ENCODE assay signal across 21 cellular contexts in the genomic region with DNA sequence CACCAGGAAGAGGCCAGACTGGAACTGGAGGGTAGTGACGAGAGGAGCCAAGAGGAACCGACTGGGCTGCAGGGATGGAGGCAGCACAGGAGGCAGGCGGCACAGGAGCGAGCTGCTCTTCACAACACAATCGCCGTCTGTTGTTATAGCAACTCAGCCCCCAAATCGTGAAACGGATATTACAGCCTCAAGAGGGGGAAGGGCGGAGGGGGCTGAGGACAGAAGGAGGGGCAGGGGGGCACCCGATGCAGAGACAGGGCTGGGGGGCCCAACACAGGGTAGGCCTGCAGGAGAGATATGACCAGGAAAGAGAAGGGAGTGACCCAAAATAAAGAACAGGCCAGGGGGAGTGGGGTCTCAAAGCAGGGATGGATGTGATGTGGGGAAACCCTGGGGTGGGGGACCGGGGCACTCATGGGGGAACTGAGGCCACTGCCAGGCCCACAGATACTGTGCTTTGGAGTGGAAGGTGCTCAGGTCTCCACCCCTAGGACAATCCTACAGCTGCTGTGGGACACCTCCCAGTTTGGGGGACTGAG. TPM values are rescaled to one million over a fixed set of nuclear protein-coding genes. Genes with fewer than 3 reads are reported as not detected.
DNase-seq lines count a peak whose midpoint lies in the region; ATAC-seq, FAIRE-seq and TF ChIP-seq lines count a peak whose summit lies in the region.
"Had no signal": no experiment of that assay in that cellular context is flagged by ENCODE, and none has a peak within 500 bp of the region (broad histone marks: within the 10 kb centered on the region; RNA-seq: fewer than 3 reads in every experiment).

No MANE protein-coding gene starts in this region.

- H3K27ac Mint-ChIP-seq in activated naive CD8-positive, alpha-beta T cell treated with anti-CD3 and anti-CD28 coated beads for 36 hours = peak overlapping the region; percentile 25
- no peak overlapping the region for H3K27ac Mint-ChIP-seq in activated naive CD8-positive, alpha-beta T cell treated with anti-CD3 and anti-CD28 coated beads, Interleukin-2, amount 50 U/mL, for 24 hours
- no peak overlapping the region for H3K27ac Mint-ChIP-seq in activated naive CD4-positive, alpha-beta T cell treated with anti-CD3 and anti-CD28 coated beads, Interleukin-2, amount 50 U/mL, for 72 hours
- H3K27ac Mint-ChIP-seq: activated CD4-positive, alpha-beta T cell treated with anti-CD3 and anti-CD28 coated beads for 36 hours; activated CD8-positive, alpha-beta memory T cell treated with anti-CD3 and anti-CD28 coated beads, Interleukin-2, amount 10 ng/mL, durations not matched to agents 7 days and 5 days; CD4-positive, alpha-beta T cell had no signal

- TF ChIP-seq CTCF in kidney (IDR thresholded peaks at IDR 0.05; ENCODE audit: borderline replicate concordance, extremely low read depth, insufficient read depth) = no peak

- no peaks in the 10 kb centered on the region for H3K9me3 ChIP-seq in kidney (ENCODE audit: control insufficient read depth in 1 of 2, low read length in 2 of 2)
- H3K9me3 ChIP-seq: body of pancreas, thoracic aorta had no signal

- no peak for DNase-seq in activated naive CD8-positive, alpha-beta T cell treated with anti-CD3 and anti-CD28 coated beads for 36 hours
- DNase-seq in activated naive CD8-positive, alpha-beta T cell treated with anti-CD3 and anti-CD28 coated beads, Interleukin-2, amount 50 U/mL, for 24 hours = no peak
- peak; percentile 12 for DNase-seq in MV-4-11 (lab: John Stamatoyannopoulos, UW)
- peak; percentile 52 for DNase-seq in kidney
- DNase-seq in posterior vena cava (ENCODE audit: low spot score) = peak; percentile 64
- DNase-seq in activated naive CD4-positive, alpha-beta T cell treated with anti-CD3 and anti-CD28 coated beads, Interleukin-2, amount 50 U/mL, for 72 hours (ENCODE audit: low spot score in 2 of 2) = no peak
- no peak for DNase-seq in putamen (ENCODE audit: low spot score)
- no peak for DNase-seq in T-helper 2 cell
- DNase-seq: activated CD4-positive, alpha-beta T cell treated with anti-CD3 and anti-CD28 coated beads for 36 hours; activated CD8-positive, alpha-beta memory T cell treated with anti-CD3 and anti-CD28 coated beads, Interleukin-2, amount 10 ng/mL, durations not matched to agents 7 days and 5 days; body of pancreas; CD4-positive, alpha-beta T cell; DMS53; GF-D8; GOT3; KG1; NCI-H187; NCI-H446; occipital lobe had no signal

- no peak for FAIRE-seq in kidney (lab: Jason Lieb, UNC)
- FAIRE-seq: colon had no signal

- no peaks in the 10 kb centered on the region for H3K36me3 ChIP-seq in kidney (ENCODE audit: control insufficient read depth in 1 of 2, insufficient read depth in 2 of 2, low read length in 2 of 2)

- no peak overlapping the region for H3K4me3 Mint-ChIP-seq in activated naive CD8-positive, alpha-beta T cell treated with anti-CD3 and anti-CD28 coated beads for 36 hours
- H3K4me3 Mint-ChIP-seq in activated naive CD8-positive, alpha-beta T cell treated with anti-CD3 and anti-CD28 coated beads, Interleukin-2, amount 50 U/mL, for 24 hours = no peak overlapping the region
- H3K4me3 Mint-ChIP-seq: activated CD4-positive, alpha-beta T cell treated with anti-CD3 and anti-CD28 coated beads for 36 hours; activated CD8-positive, alpha-beta memory T cell treated with anti-CD3 and anti-CD28 coated beads, Interleukin-2, amount 10 ng/mL, durations not matched to agents 7 days and 5 days; CD4-positive, alpha-beta T cell had no signal

- H3K36me3 Mint-ChIP-seq in activated naive CD8-positive, alpha-beta T cell treated with anti-CD3 and anti-CD28 coated beads for 36 hours = no peaks in the 10 kb centered on the region
- peaks cover under 1% of the 10 kb centered on the region for H3K36me3 Mint-ChIP-seq in activated naive CD8-positive, alpha-beta T cell treated with anti-CD3 and anti-CD28 coated beads, Interleukin-2, amount 50 U/mL, for 24 hours (ENCODE audit: low read depth)
- H3K36me3 Mint-ChIP-seq in activated naive CD4-positive, alpha-beta T cell treated with anti-CD3 and anti-CD28 coated beads, Interleukin-2, amount 50 U/mL, for 72 hours = no peaks in the 10 kb centered on the region

- no peak overlapping the region for H3K9ac ChIP-seq in kidney (ENCODE audit: low read length in 2 of 2)

- H3K9me3 Mint-ChIP-seq in activated naive CD8-positive, alpha-beta T cell treated with anti-CD3 and anti-CD28 coated beads for 36 hours = no peaks in the 10 kb centered on the region
- H3K9me3 Mint-ChIP-seq in activated naive CD8-positive, alpha-beta T cell treated with anti-CD3 and anti-CD28 coated beads, Interleukin-2, amount 50 U/mL, for 24 hours = no peaks in the 10 kb centered on the region
- H3K9me3 Mint-ChIP-seq in activated naive CD4-positive, alpha-beta T cell treated with anti-CD3 and anti-CD28 coated beads, Interleukin-2, amount 50 U/mL, for 72 hours = no peaks in the 10 kb centered on the region
- H3K9me3 Mint-ChIP-seq: CD4-positive, alpha-beta T cell had no signal

- intact Hi-C loops in kidney (cut with DNase I) (no loop called here), posterior vena cava (cut with DNase I) (no loop called here)

- no peak for ATAC-seq in activated naive CD8-positive, alpha-beta T cell treated with anti-CD3 and anti-CD28 coated beads, Interleukin-2, amount 50 U/mL, for 24 hours
- ATAC-seq in activated naive CD4-positive, alpha-beta T cell treated with anti-CD3 and anti-CD28 coated beads, Interleukin-2, amount 50 U/mL, for 72 hours = no peak
- ATAC-seq: activated CD4-positive, alpha-beta T cell treated with anti-CD3 and anti-CD28 coated beads for 36 hours; activated CD8-positive, alpha-beta memory T cell treated with anti-CD3 and anti-CD28 coated beads, Interleukin-2, amount 10 ng/mL, durations not matched to agents 7 days and 5 days; body of pancreas had no signal

- no peaks in the 10 kb centered on the region for H3K4me1 ChIP-seq in kidney (ENCODE audit: control insufficient read depth in 1 of 2, insufficient read depth in 1 of 2, low read depth in 1 of 2, low read length in 2 of 2)

- peaks cover 13% of the 10 kb centered on the region for H3K4me1 Mint-ChIP-seq in activated naive CD8-positive, alpha-beta T cell treated with anti-CD3 and anti-CD28 coated beads for 36 hours
- peaks cover 11% of the 10 kb centered on the region for H3K4me1 Mint-ChIP-seq in activated naive CD8-positive, alpha-beta T cell treated with anti-CD3 and anti-CD28 coated beads, Interleukin-2, amount 50 U/mL, for 24 hours

- peaks cover 17% of the 10 kb centered on the region for H3K27me3 Mint-ChIP-seq in activated naive CD8-positive, alpha-beta T cell treated with anti-CD3 and anti-CD28 coated beads for 36 hours
- peaks cover 17% of the 10 kb centered on the region for H3K27me3 Mint-ChIP-seq in activated naive CD8-positive, alpha-beta T cell treated with anti-CD3 and anti-CD28 coated beads, Interleukin-2, amount 50 U/mL, for 24 hours

- H3K4me3 ChIP-seq in kidney (ENCODE audit: low read length in 2 of 2) = no peak overlapping the region
- H3K4me3 ChIP-seq: body of pancreas, thoracic aorta had no signal

- no peak overlapping the region for H3K27ac ChIP-seq in kidney (ENCODE audit: low read depth in 2 of 2, low read length in 2 of 2)
- H3K27ac ChIP-seq: body of pancreas, thoracic aorta had no signal

RNA-seq across cellular contexts. Expression of gene NRXN2, which starts 2.7 kb away (rescaled TPM):
- total RNA-seq in activated naive CD8-positive, alpha-beta T cell treated with anti-CD3 and anti-CD28 coated beads for 36 hours = under 1 TPM; 0.20 to 0.58 TPM
- total RNA-seq in kidney (13.3 TPM), posterior vena cava (1 to 10 TPM; 7.9 to 8.8 TPM)
- polyA plus RNA-seq in kidney (ENCODE audit: insufficient read depth, low read depth, low replicate concordance) = 22.0 TPM
- total RNA-seq in activated naive CD4-positive, alpha-beta T cell treated with anti-CD3 and anti-CD28 coated beads, Interleukin-2, amount 50 U/mL, for 72 hours = 1 to 10 TPM in 1 of 2 donors, under 1 TPM in 1; 0.84 to 1.3 TPM

RNA-seq across cellular contexts. Expression of gene RASGRP2, which starts 18.3 kb away (rescaled TPM):
- 1 to 10 TPM; 3.5 to 4.6 TPM for total RNA-seq in activated naive CD8-positive, alpha-beta T cell treated with anti-CD3 and anti-CD28 coated beads for 36 hours
- total RNA-seq in kidney = 42.6 TPM
- 14.1 TPM for polyA plus RNA-seq in kidney (ENCODE audit: insufficient read depth, low read depth, low replicate concordance)
- 10 to 100 TPM; 41.3 to 49.6 TPM for total RNA-seq in posterior vena cava
- total RNA-seq in activated naive CD4-positive, alpha-beta T cell treated with anti-CD3 and anti-CD28 coated beads, Interleukin-2, amount 50 U/mL, for 72 hours = 10 to 100 TPM; 12.5 to 12.6 TPM

RNA-seq across cellular contexts. Expression of gene PYGM, which starts 34.1 kb away (rescaled TPM):
- total RNA-seq in activated naive CD8-positive, alpha-beta T cell treated with anti-CD3 and anti-CD28 coated beads for 36 hours = 1 to 10 TPM; 1.6 to 1.8 TPM
- total RNA-seq in kidney (8.6 TPM), posterior vena cava (10 to 100 TPM; 19.3 to 43.2 TPM)
- 2.5 TPM for polyA plus RNA-seq in kidney (ENCODE audit: insufficient read depth, low read depth, low replicate concordance)
- total RNA-seq in activated naive CD4-positive, alpha-beta T cell treated with anti-CD3 and anti-CD28 coated beads, Interleukin-2, amount 50 U/mL, for 72 hours = 1 to 10 TPM in 1 of 2 donors, under 1 TPM in 1; 0.87 to 2.3 TPM

RNA-seq across cellular contexts. Expression of gene SF1, which starts 52.7 kb away (rescaled TPM):
- total RNA-seq in activated naive CD8-positive, alpha-beta T cell treated with anti-CD3 and anti-CD28 coated beads for 36 hours = 100 to 1,000 TPM; 453 to 463 TPM
- 320 TPM for total RNA-seq in kidney
- 87.5 TPM for polyA plus RNA-seq in kidney (ENCODE audit: insufficient read depth, low read depth, low replicate concordance)
- 100 to 1,000 TPM; 181 to 189 TPM for total RNA-seq in posterior vena cava
- 100 to 1,000 TPM; 323 to 406 TPM for total RNA-seq in activated naive CD4-positive, alpha-beta T cell treated with anti-CD3 and anti-CD28 coated beads, Interleukin-2, amount 50 U/mL, for 72 hours

Comparison
In these comparisons a context has a peak if more than half of its experiments do, and no peak if none do; other contexts are left out.
1. DNase-seq: peak in MV-4-11 (single experiment), kidney (single experiment) and posterior vena cava (single experiment); none in activated naive CD8-positive, alpha-beta T cell treated with anti-CD3 and anti-CD28 coated beads for 36 hours (single experiment), activated naive CD8-positive, alpha-beta T cell treated with anti-CD3 and anti-CD28 coated beads, Interleukin-2, amount 50 U/mL, for 24 hours (single experiment), activated naive CD4-positive, alpha-beta T cell treated with anti-CD3 and anti-CD28 coated beads, Interleukin-2, amount 50 U/mL, for 72 hours (0 of 2), putamen (single experiment) and T-helper 2 cell (0 of 5).